15 cellular contexts compared by ENCODE assay signal in the genomic region with DNA sequence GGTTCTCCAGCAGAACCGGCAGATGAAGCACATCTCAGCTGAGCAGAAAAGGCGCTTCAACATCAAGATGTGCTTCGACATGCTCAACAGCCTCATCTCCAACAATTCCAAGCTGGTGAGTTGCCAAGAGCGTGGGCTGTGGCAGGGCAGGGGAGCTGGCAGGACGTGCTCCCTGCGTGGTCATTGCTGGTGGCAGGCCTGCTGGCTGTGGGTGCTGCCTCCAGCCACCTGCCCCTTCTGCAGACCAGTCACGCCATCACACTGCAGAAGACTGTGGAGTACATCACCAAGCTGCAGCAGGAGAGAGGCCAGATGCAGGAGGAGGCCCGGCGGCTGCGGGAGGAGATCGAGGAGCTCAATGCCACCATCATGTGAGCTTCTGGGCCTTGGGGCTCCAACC. TPM values are rescaled to one million over a fixed set of nuclear protein-coding genes. Genes with fewer than 3 reads are reported as not detected.
DNase-seq lines count a peak whose midpoint lies in the region; ATAC-seq, FAIRE-seq and TF ChIP-seq lines count a peak whose summit lies in the region.
"Had no signal": no experiment of that assay in that cellular context is flagged by ENCODE, and none has a peak within 500 bp of the region (broad histone marks: within the 10 kb centered on the region; RNA-seq: fewer than 3 reads in every experiment).

No MANE protein-coding gene starts in this region.

- H2AFZ ChIP-seq in H1 (ENCODE audit: low read length) (no peak overlapping the region), neural progenitor cell (replicated peaks) (peak overlapping the region; percentile 36)
- H2AFZ ChIP-seq: PC-9 had no signal

- peak overlapping the region; percentile 90; the same call in 1 of the 2 replicates for H2BK5ac ChIP-seq in H1 (ENCODE audit: low read depth, low read length)

- 0 out of 2 replicates have a peak overlapping the region, but pooled peaks have one; percentile 18 for H2BK20ac ChIP-seq in H1 (ENCODE audit: low read length)

- H3K4me3 ChIP-seq in H1 (ENCODE audit: extremely low read depth in 1 of 4, insufficient read depth in 2 of 4, low read depth in 3 of 4, low read length in 4 of 4) (no peak overlapping the region), neural progenitor cell (no peak overlapping the region), thyroid gland (replicated peaks in 1 of 3) (no peak overlapping the region)
- H3K4me3 ChIP-seq: BLaER1 treated with 17β-estradiol and CSF1 and Interleukin-3, amounts not matched to agents 10 nM and 100 nM; MG63; PC-9 had no signal

- H3K4me1 ChIP-seq in H1 (replicated peaks in 1 of 4; ENCODE audit: control insufficient read depth in 3 of 4, insufficient read depth in 4 of 4, low read length in 3 of 4): peaks cover 0 to 8% (median 3%) of the 10 kb centered on the region in 4 experiments; a peak in 5 of 7 replicates
- peaks cover 9% of the 10 kb centered on the region for H3K4me1 ChIP-seq in neural progenitor cell
- H3K4me1 ChIP-seq in thyroid gland: peaks cover 14 to 19% of the 10 kb centered on the region in 2 donors

- H4K20me1 ChIP-seq in H1 (replicated peaks in 1 of 2; ENCODE audit: control insufficient read depth in 1 of 2, insufficient read depth in 2 of 2, low read length in 2 of 2) (no peaks in the 10 kb centered on the region), neural progenitor cell (ENCODE audit: low read depth) (no peaks in the 10 kb centered on the region)

- H3K4me2 ChIP-seq in H1 (ENCODE audit: insufficient read depth in 1 of 2, low read depth in 2 of 2, low read length in 2 of 2): peak overlapping the region; percentile 18 to 44; a peak in 3 of 4 replicates
- no peak overlapping the region for H3K4me2 ChIP-seq in neural progenitor cell
- H3K4me2 ChIP-seq: BLaER1 treated with 17β-estradiol and CSF1 and Interleukin-3, amounts not matched to agents 10 nM and 100 nM; PC-9 had no signal

- no peak overlapping the region for H3K18ac ChIP-seq in H1 (ENCODE audit: extremely low read depth, low read length)

- no peak for TF ChIP-seq RAD21 in H1 (IDR thresholded peaks at IDR 0.05 in 1 of 2, conservative IDR thresholded peaks at IDR 0.05 in 1 of 2; ENCODE audit: low read depth in 2 of 2, low read length in 2 of 2)

- H3K27me3 Mint-ChIP-seq in neural progenitor cell (ENCODE audit: insufficient read depth, low read depth): peaks cover 3% of the 10 kb centered on the region

- no peak overlapping the region for H3K4me3 Mint-ChIP-seq in neural progenitor cell
- H3K4me3 Mint-ChIP-seq: CD8-positive, alpha-beta T cell had no signal

- TF ChIP-seq CTCF in RWPE1 (conservative IDR thresholded peaks at IDR 0.05; ENCODE audit: low read depth): no peak
- TF ChIP-seq CTCF in H1 (IDR thresholded peaks at IDR 0.05; ENCODE audit: control extremely low read depth in 1 of 3, insufficient read depth in 1 of 3, low read depth in 1 of 3, low read length in 3 of 3): no peak
- no peak for TF ChIP-seq CTCF in neural progenitor cell (IDR thresholded peaks at IDR 0.05)
- TF ChIP-seq CTCF in thyroid gland (IDR thresholded peaks at IDR 0.05): no peak
- TF ChIP-seq CTCF in GM20000 (IDR thresholded peaks at IDR 0.05; ENCODE audit: extremely low read depth, missing control alignments): no peak

- TF ChIP-seq EP300 in H1 (IDR thresholded peaks at IDR 0.05; ENCODE audit: borderline replicate concordance in 1 of 2, low read depth in 2 of 2, low read length in 2 of 2): no peak

- peaks cover 6% of the 10 kb centered on the region for H3F3A ChIP-seq in neural progenitor cell (ENCODE audit: low read depth)

- no peak overlapping the region for H3K4ac ChIP-seq in H1 (replicated peaks; ENCODE audit: insufficient read length, low read depth, low read length)

- intact Hi-C loops in thyroid gland (cut with DNase I): no loop called here

- H3K36me3 Mint-ChIP-seq in neural progenitor cell: peaks cover 24% of the 10 kb centered on the region

- no peaks in the 10 kb centered on the region for H3K79me1 ChIP-seq in H1 (ENCODE audit: low read depth, low read length)

- no peaks in the 10 kb centered on the region for H3K4me1 Mint-ChIP-seq in neural progenitor cell

- CTCF ChIA-PET in RWPE1 (lab: Yijun Ruan, JAX): interaction anchor here (0.5 kb wide), 1 partner anchor 124 kb away, joined by 3 read pairs; no protein-coding TSS in a partner anchor
- CTCF ChIA-PET in H1 (lab: Charles Lee; ENCODE audit: partially characterized antibody): interaction anchor here (0.6 to 3.2 kb wide), 24 partner anchors 10 to 220 kb away, joined by 3 to 29 read pairs (median 4); a partner anchor contains a TSS

- H3K79me2 ChIP-seq in H1 (ENCODE audit: control insufficient read depth in 1 of 2, insufficient read depth in 2 of 2, low read length in 2 of 2): no peaks in the 10 kb centered on the region
- H3K79me2 ChIP-seq in neural progenitor cell (ENCODE audit: low read depth): no peaks in the 10 kb centered on the region

- H4K5ac ChIP-seq in H1 (ENCODE audit: insufficient read length, low read depth, low read length): no peak overlapping the region

- H3K23ac ChIP-seq in H1 (ENCODE audit: insufficient read length): no peak overlapping the region

- no peaks in the 10 kb centered on the region for H3K9me3 Mint-ChIP-seq in neural progenitor cell
- H3K9me3 Mint-ChIP-seq: CD8-positive, alpha-beta T cell had no signal

- ATAC-seq in GM21423 (IDR thresholded peaks at IDR 0.05; ENCODE audit: unreplicated experiment): no peak
- no peak for ATAC-seq in HG02588 (IDR thresholded peaks at IDR 0.05; ENCODE audit: unreplicated experiment)

- H3K23me2 ChIP-seq in H1 (ENCODE audit: low read depth, low read length): no peaks in the 10 kb centered on the region

- 90% methylated on average over 11 of the region's 11 CpGs; no CpG with 5 or more reads in 1 of the 2 experiments for WGBS in H1 (ENCODE audit: extremely low coverage in 1 of 2, insufficient coverage in 1 of 2, insufficient read length in 1 of 2, insufficient replicate concordance in 2 of 2, low coverage in 1 of 2, low lambda C conversion rate in 2 of 2, missing lambda C conversion rate in 1 of 2), 2 experiments
- 75 to 78% methylated on average over 6 to 8 of the region's 11 CpGs for WGBS in thyroid gland, 2 donors

- peaks cover 2 to 24% (median 14%) of the 10 kb centered on the region in 4 experiments; a peak in 6 of 8 replicates for H3K36me3 ChIP-seq in H1 (ENCODE audit: control insufficient read depth in 2 of 4, insufficient read depth in 4 of 4, low read length in 3 of 4)
- H3K36me3 ChIP-seq in neural progenitor cell: no peaks in the 10 kb centered on the region
- H3K36me3 ChIP-seq in thyroid gland: peaks cover 51 to 55% of the 10 kb centered on the region in 2 donors

- H2AK5ac ChIP-seq in H1 (ENCODE audit: low read depth, low read length): peak overlapping the region; percentile 65; the same call in 1 of the 2 replicates

- no peak overlapping the region for H3K27ac Mint-ChIP-seq in neural progenitor cell
- H3K27ac Mint-ChIP-seq: CD8-positive, alpha-beta T cell had no signal

- H3K14ac ChIP-seq in H1 (ENCODE audit: insufficient read length): no peak overlapping the region

- POLR2A ChIA-PET in RWPE1 (lab: Yijun Ruan, JAX; ENCODE audit: low non-redundant PET): interaction anchor here (0.6 kb wide), 1 partner anchor 1089 kb away, joined by 3 read pairs; no protein-coding TSS in a partner anchor
- POLR2A ChIA-PET in H1 (lab: Charles Lee; ENCODE audit: partially characterized antibody): interaction anchor here (0.6 to 2.5 kb wide), 10 partner anchors 8 to 335 kb away, joined by 3 to 6 read pairs (median 3); no protein-coding TSS in a partner anchor

- H3K27ac ChIP-seq in RWPE1: peak overlapping the region; percentile 65
- H3K27ac ChIP-seq in H1 (ENCODE audit: low read depth, low read length): 0 out of 2 replicates have a peak overlapping the region, but pooled peaks have one; percentile 29
- H3K27ac ChIP-seq in neural progenitor cell: no peak overlapping the region
- peak overlapping the region; percentile 9 to 27 (median 15) for H3K27ac ChIP-seq in thyroid gland
- H3K27ac ChIP-seq: BLaER1 treated with 17β-estradiol and CSF1 and Interleukin-3, amounts not matched to agents 10 nM and 100 nM; PC-9 had no signal

- peak overlapping the region; percentile 65; the same call in 1 of the 2 replicates for H4K8ac ChIP-seq in H1 (ENCODE audit: extremely low read depth, insufficient read depth, low read length)

- no peak overlapping the region for H2BK12ac ChIP-seq in H1 (ENCODE audit: low read depth, low read length)

- no peak overlapping the region for H3K56ac ChIP-seq in H1 (replicated peaks; ENCODE audit: insufficient read length, low read depth, low read length)

- no peak overlapping the region for H2BK120ac ChIP-seq in H1 (replicated peaks; ENCODE audit: low read depth, low read length)

- TF ChIP-seq POLR2A in H1 (IDR thresholded peaks at IDR 0.05; ENCODE audit: control extremely low read depth in 1 of 2, low read depth in 2 of 2, low read length in 2 of 2): no peak
- peak in 1 of 2 donors; percentile 5 for TF ChIP-seq POLR2A in thyroid gland (IDR thresholded peaks at IDR 0.05)

- H4K91ac ChIP-seq in H1 (replicated peaks; ENCODE audit: insufficient read length, low read length): no peak overlapping the region

- H3K9me3 ChIP-seq in H1 (ENCODE audit: insufficient read depth in 2 of 2, low read depth in 1 of 2, low read length in 1 of 2) (peaks cover 17 to 24% of the 10 kb centered on the region in 2 experiments), neural progenitor cell (ENCODE audit: low read depth) (no peaks in the 10 kb centered on the region), thyroid gland (no peaks in the 10 kb centered on the region)
- H3K9me3 ChIP-seq: BLaER1 treated with 17β-estradiol and CSF1 and Interleukin-3, amounts not matched to agents 10 nM and 100 nM; MG63 had no signal

- no peak for FAIRE-seq in H1 (lab: Jason Lieb, UNC)

- no peak overlapping the region for H2BK15ac ChIP-seq in H1 (ENCODE audit: low read length)

- H3K9ac ChIP-seq in H1 (replicated peaks in 1 of 4; ENCODE audit: extremely low read depth in 1 of 4, low read depth in 3 of 4, low read length in 3 of 4) (peak overlapping the region in 2 of 4 experiments; percentile 25 to 41; a peak in 2 of 7 replicates), neural progenitor cell (no peak overlapping the region)

- DNase-seq in RWPE1 (ENCODE audit: low spot score): no peak
- DNase-seq in H1 (ENCODE audit: low read depth in 1 of 2, low spot score in 2 of 2): no peak
- DNase-seq in neural progenitor cell (ENCODE audit: low spot score): no peak
- DNase-seq in thyroid gland: peak; percentile 62
- no peak for DNase-seq in GM20000 (ENCODE audit: low spot score)
- DNase-seq: CD8-positive, alpha-beta T cell; GOT3; MG63; NCI-H1092; NCI-H1436 treated with DMSO at 0.1 percent for 48 hours; NCI-H2029; PC-9 had no signal

- no peaks in the 10 kb centered on the region; a peak in 1 of 7 replicates for H3K27me3 ChIP-seq in H1 (replicated peaks in 1 of 4; ENCODE audit: control insufficient read depth in 3 of 4, extremely low read depth in 1 of 4, insufficient read depth in 3 of 4, low read length in 3 of 4)
- H3K27me3 ChIP-seq in neural progenitor cell: no peaks in the 10 kb centered on the region
- no peaks in the 10 kb centered on the region for H3K27me3 ChIP-seq in thyroid gland
- H3K27me3 ChIP-seq: BLaER1 treated with 17β-estradiol and CSF1 and Interleukin-3, amounts not matched to agents 10 nM and 100 nM; MG63 had no signal

RNA-seq across cellular contexts. Expression of a gene that starts 35.8 kb away (rescaled TPM):
- total RNA-seq in H1 (2021; fragmentation: NEBNext Ultra II Directional; extraction: Animal tissue kit (Norgen Biotek cat#: 25700)): not detected in 2 replicates
- not detected in 2 replicates for polyA plus RNA-seq in H1 (2011; rRNA removed)
- not detected for polyA plus RNA-seq in H1 (2011; cell fraction: cytosol; rRNA removed)
- polyA plus RNA-seq in H1 (2011; cell fraction: nucleus; rRNA removed): not detected
- not detected in 4 replicates for polyA plus RNA-seq in H1 (2012, experiment 1 of 2)
- not detected for polyA plus RNA-seq in H1 (2012, experiment 2 of 2)
- polyA plus RNA-seq in H1 (2013, experiment 1 of 2): not detected
- polyA plus RNA-seq in H1 (2013, experiment 2 of 2): not detected
- not detected in 2 replicates for polyA minus RNA-seq in H1 (2011; rRNA and poly(A)+ RNA removed)
- polyA minus RNA-seq in H1 (2011; cell fraction: cytosol; rRNA and poly(A)+ RNA removed): not detected
- not detected for polyA minus RNA-seq in H1 (2011; cell fraction: nucleus; rRNA and poly(A)+ RNA removed)
- total RNA-seq in neural progenitor cell (ENCODE audit: low replicate concordance) (not detected in 2 replicates), thyroid gland (not detected)
- total RNA-seq: CD8-positive, alpha-beta T cell; PC-9 had no signal

RNA-seq across cellular contexts. Expression of a gene that starts 44.7 kb away (rescaled TPM):
- 0.15 and 0.35 TPM in 2 replicates for total RNA-seq in H1 (2021; fragmentation: NEBNext Ultra II Directional; extraction: Animal tissue kit (Norgen Biotek cat#: 25700))
- 0.39 and 0.44 TPM in 2 replicates for polyA plus RNA-seq in H1 (2011; rRNA removed)
- polyA plus RNA-seq in H1 (2011; cell fraction: cytosol; rRNA removed): 0.66 TPM
- polyA plus RNA-seq in H1 (2011; cell fraction: nucleus; rRNA removed): 0.53 TPM
- polyA plus RNA-seq in H1 (2012, experiment 1 of 2): 0.17 to 0.70 TPM (median 0.39 TPM) in 4 replicates
- 0.24 TPM for polyA plus RNA-seq in H1 (2012, experiment 2 of 2)
- polyA plus RNA-seq in H1 (2013, experiment 1 of 2): 0.24 TPM
- 0.44 TPM for polyA plus RNA-seq in H1 (2013, experiment 2 of 2)
- 0.13 TPM in 1 of 2 replicates, not detected in the other for polyA minus RNA-seq in H1 (2011; rRNA and poly(A)+ RNA removed)
- polyA minus RNA-seq in H1 (2011; cell fraction: cytosol; rRNA and poly(A)+ RNA removed): not detected
- not detected for polyA minus RNA-seq in H1 (2011; cell fraction: nucleus; rRNA and poly(A)+ RNA removed)
- total RNA-seq in neural progenitor cell (ENCODE audit: low replicate concordance) (0.24 and 0.46 TPM in 2 replicates), thyroid gland (10 to 100 TPM in 1 of 4 donors, 1 to 10 TPM in 3; 2.7 to 11.4 (median 5.3) TPM)

RNA-seq across cellular contexts. Expression of a gene that starts 59.6 kb away (rescaled TPM):
- 40.4 and 40.5 TPM in 2 replicates for total RNA-seq in H1 (2021; fragmentation: NEBNext Ultra II Directional; extraction: Animal tissue kit (Norgen Biotek cat#: 25700))
- 5.5 and 13.2 TPM in 2 replicates for polyA plus RNA-seq in H1 (2011; rRNA removed)
- polyA plus RNA-seq in H1 (2011; cell fraction: cytosol; rRNA removed): 4.1 TPM
- 18.6 TPM for polyA plus RNA-seq in H1 (2011; cell fraction: nucleus; rRNA removed)
- 15.2 to 19.4 TPM (median 18.9 TPM) in 4 replicates for polyA plus RNA-seq in H1 (2012, experiment 1 of 2)
- polyA plus RNA-seq in H1 (2012, experiment 2 of 2): 13.9 TPM
- 33.1 TPM for polyA plus RNA-seq in H1 (2013, experiment 1 of 2)
- polyA plus RNA-seq in H1 (2013, experiment 2 of 2): 33.0 TPM
- polyA minus RNA-seq in H1 (2011; rRNA and poly(A)+ RNA removed): 10.0 and 15.5 TPM in 2 replicates
- 23.0 TPM for polyA minus RNA-seq in H1 (2011; cell fraction: cytosol; rRNA and poly(A)+ RNA removed)
- 35.1 TPM for polyA minus RNA-seq in H1 (2011; cell fraction: nucleus; rRNA and poly(A)+ RNA removed)
- total RNA-seq in neural progenitor cell (ENCODE audit: low replicate concordance): 1.9 and 4.3 TPM in 2 replicates
- total RNA-seq in thyroid gland: 10 to 100 TPM; 34.0 to 70.1 (median 46.2) TPM

Comparison
In these comparisons a context has a peak if more than half of its experiments do, and no peak if none do; other contexts are left out.
1. DNase-seq: peak in thyroid gland (2 of 2); none in RWPE1 (single experiment), H1 (0 of 2), neural progenitor cell (single experiment) and GM20000 (single experiment).